13 cellular contexts compared by ENCODE assay signal in genomic region chr9:96493757-96494156, GRCh38.
"Had no signal": no experiment of that assay in that cellular context is flagged by ENCODE, and none has a peak within 500 bp of the region (broad histone marks: within the 10 kb centered on the region; RNA-seq: fewer than 3 reads in every experiment).

No MANE protein-coding gene starts in this region.

- ATAC-seq: activated T-helper 17 cell treated with anti-CD3 and anti-CD28 coated beads, Interleukin-2, amount 50 U/mL, for 72 hours; body of pancreas; left colon; pancreas had no signal

- DNase-seq: activated CD4-positive, alpha-beta T cell treated with anti-CD3 and anti-CD28 coated beads, Interleukin-2, amount 10 ng/mL, durations not matched to agents 24 days and 14 days; activated naive CD4-positive, alpha-beta T cell treated with anti-CD3 and anti-CD28 coated beads, Interleukin-2, amount 10 ng/mL, durations not matched to agents 7 days and 5 days; body of pancreas; esophagus squamous epithelium; foreskin fibroblast; left colon; pancreas; stimulated activated CD4-positive, alpha-beta T cell treated with anti-CD3 and anti-CD28 coated beads, Interleukin-4, amount 100 ng/mL, for 4 hours; SW 1271; T1000; transverse colon had no signal

- H3K27ac Mint-ChIP-seq: activated CD4-positive, alpha-beta T cell treated with anti-CD3 and anti-CD28 coated beads, Interleukin-2, amount 10 ng/mL, durations not matched to agents 24 days and 14 days; activated naive CD4-positive, alpha-beta T cell treated with anti-CD3 and anti-CD28 coated beads, Interleukin-2, amount 10 ng/mL, durations not matched to agents 7 days and 5 days; activated T-helper 17 cell treated with anti-CD3 and anti-CD28 coated beads, Interleukin-2, amount 50 U/mL, for 72 hours had no signal

- H3K4me1 ChIP-seq: body of pancreas, pancreas, transverse colon had no signal

- H3K27ac ChIP-seq: body of pancreas, esophagus squamous epithelium, pancreas, transverse colon, VCaP had no signal

- H3K9me3 Mint-ChIP-seq: activated CD4-positive, alpha-beta T cell treated with anti-CD3 and anti-CD28 coated beads, Interleukin-2, amount 10 ng/mL, durations not matched to agents 24 days and 14 days; activated naive CD4-positive, alpha-beta T cell treated with anti-CD3 and anti-CD28 coated beads, Interleukin-2, amount 10 ng/mL, durations not matched to agents 7 days and 5 days; activated T-helper 17 cell treated with anti-CD3 and anti-CD28 coated beads, Interleukin-2, amount 50 U/mL, for 72 hours had no signal

- H3K4me3 ChIP-seq: body of pancreas, esophagus squamous epithelium, pancreas, transverse colon had no signal

- H3K27me3 Mint-ChIP-seq: activated CD4-positive, alpha-beta T cell treated with anti-CD3 and anti-CD28 coated beads, Interleukin-2, amount 10 ng/mL, durations not matched to agents 24 days and 14 days; activated T-helper 17 cell treated with anti-CD3 and anti-CD28 coated beads, Interleukin-2, amount 50 U/mL, for 72 hours had no signal

- H3K4me3 Mint-ChIP-seq: activated CD4-positive, alpha-beta T cell treated with anti-CD3 and anti-CD28 coated beads, Interleukin-2, amount 10 ng/mL, durations not matched to agents 24 days and 14 days; activated naive CD4-positive, alpha-beta T cell treated with anti-CD3 and anti-CD28 coated beads, Interleukin-2, amount 10 ng/mL, durations not matched to agents 7 days and 5 days; activated T-helper 17 cell treated with anti-CD3 and anti-CD28 coated beads, Interleukin-2, amount 50 U/mL, for 72 hours had no signal

- H3K27me3 ChIP-seq: body of pancreas, esophagus squamous epithelium, pancreas, transverse colon had no signal

- H3K9me3 ChIP-seq: body of pancreas, esophagus squamous epithelium, pancreas, transverse colon had no signal

- H3K36me3 ChIP-seq: transverse colon had no signal
